Comparison of ENCODE assay signal across 26 cellular contexts in genomic region chr2:78676921-78677696, GRCh38.
DNase-seq lines count a peak whose midpoint lies in the region; ATAC-seq and TF ChIP-seq lines count a peak whose summit lies in the region.
"Had no signal": no experiment of that assay in that cellular context is flagged by ENCODE, and none has a peak within 500 bp of the region (broad histone marks: within the 10 kb centered on the region; RNA-seq: fewer than 3 reads in every experiment).

No MANE protein-coding gene starts in this region.

- no peaks in the 10 kb centered on the region for H4K20me1 ChIP-seq in KMS-11 (ENCODE audit: insufficient read depth)

- no peak overlapping the region for H3K23ac ChIP-seq in mesenchymal stem cell (ENCODE audit: low read length in 2 of 2)

- H2AFZ ChIP-seq in KMS-11 (ENCODE audit: low read depth) (peak overlapping the region; percentile 28; the same call in 1 of the 2 replicates), mesenchymal stem cell (ENCODE audit: low read depth, low read length) (no peak overlapping the region)

- H3K9ac ChIP-seq in KMS-11 = no peak overlapping the region
- H3K9ac ChIP-seq in mesenchymal stem cell (ENCODE audit: low read length) = no peak overlapping the region

- no peak overlapping the region for H3K4ac ChIP-seq in mesenchymal stem cell (ENCODE audit: low read depth in 1 of 2, low read length in 2 of 2)

- H3K27me3 ChIP-seq in KMS-11 (ENCODE audit: insufficient read depth, low read depth) (no peaks in the 10 kb centered on the region), mesenchymal stem cell (ENCODE audit: control insufficient read depth in 1 of 2, insufficient read depth in 1 of 2, low read length in 2 of 2) (no peaks in the 10 kb centered on the region)
- H3K27me3 ChIP-seq: left lung, upper lobe of left lung had no signal

- H2AK5ac ChIP-seq in mesenchymal stem cell (ENCODE audit: low read length, severe bottlenecking) = no peak overlapping the region

- no peak for TF ChIP-seq CTCF in KMS-11 (conservative IDR thresholded peaks at IDR 0.05; ENCODE audit: low read depth, low read length)

- no peak for ATAC-seq in HG03196 (IDR thresholded peaks at IDR 0.05; ENCODE audit: unreplicated experiment)
- ATAC-seq: activated CD8-positive, alpha-beta T cell treated with anti-CD3 and anti-CD28 coated beads for 36 hours; activated naive CD4-positive, alpha-beta T cell treated with anti-CD3 and anti-CD28 coated beads, Interleukin-2, amount 50 U/mL, for 72 hours; activated T-cell treated with anti-CD3 and anti-CD28 coated beads, Interleukin-2, amount 50 U/mL, for 4 hours; HCT116; left lung; psoas muscle; stimulated activated naive CD8-positive, alpha-beta T cell treated with anti-CD3 and anti-CD28 coated beads, Interleukin-15, amount 100 ng/mL, for 72 hours had no signal

- H4K8ac ChIP-seq in mesenchymal stem cell (ENCODE audit: low read length) = peak overlapping the region; percentile 35

- no peak overlapping the region for H3K4me3 ChIP-seq in KMS-11 (IDR thresholded peaks at IDR 0.05; ENCODE audit: insufficient read depth, low read depth, low read length)
- H3K4me3 ChIP-seq in mesenchymal stem cell (ENCODE audit: insufficient read depth in 1 of 2, low read depth in 1 of 2, low read length in 2 of 2) = no peak overlapping the region
- H3K4me3 ChIP-seq: left lung, psoas muscle, upper lobe of left lung had no signal

- H3K18ac ChIP-seq in mesenchymal stem cell (ENCODE audit: low read depth in 1 of 2, low read length in 2 of 2) = no peak overlapping the region

- no peaks in the 10 kb centered on the region for H3K9me3 ChIP-seq in mesenchymal stem cell (ENCODE audit: control insufficient read depth, low read length)
- H3K9me3 ChIP-seq: psoas muscle, upper lobe of left lung had no signal

- DNase-seq in NCI-H748 (lab: John Stamatoyannopoulos, UW; ENCODE audit: unreplicated experiment) (peak; percentile 14), NCI-H748 treated with DMSO at 0.1 percent for 48 hours (lab: John Stamatoyannopoulos, UW) (no peak), OCI-M1 (lab: John Stamatoyannopoulos, UW) (peak; percentile 42), mesenchymal stem cell (no peak), cortex of kidney (lab: John Stamatoyannopoulos, UW) (no peak), NCI-H1694 treated with DMSO at 0.1 percent for 48 hours (lab: John Stamatoyannopoulos, UW) (no peak)
- DNase-seq: activated B cell treated with CpG ODN at 0.5 μM for 24 hours; activated CD8-positive, alpha-beta T cell treated with anti-CD3 and anti-CD28 coated beads for 36 hours; activated T-cell treated with anti-CD3 and anti-CD28 coated beads, Interleukin-2, amount 50 U/mL, for 4 hours; cerebellar nuclear complex; effector CD8-positive, alpha-beta T cell; IMR-90; NCI-H1105; NCI-H2171; NCI-H69; psoas muscle; small intestine; stimulated activated CD4-positive, alpha-beta T cell treated with anti-CD3 and anti-CD28 coated beads, Interleukin-2, amount 100 ng/mL, for 48 hours; stimulated activated naive CD8-positive, alpha-beta T cell treated with anti-CD3 and anti-CD28 coated beads, Interleukin-15, amount 100 ng/mL, for 72 hours; T-helper 2 cell had no signal

- no peaks in the 10 kb centered on the region for H3K79me2 ChIP-seq in KMS-11 (ENCODE audit: insufficient read depth, low read depth)

- no peak overlapping the region for H2BK120ac ChIP-seq in mesenchymal stem cell (ENCODE audit: low read depth, low read length)

- H3K27ac ChIP-seq in KMS-11 (no peak overlapping the region), mesenchymal stem cell (ENCODE audit: low read length, poor library complexity, severe bottlenecking) (no peak overlapping the region)
- H3K27ac ChIP-seq: left lung, psoas muscle, upper lobe of left lung had no signal

- H3K14ac ChIP-seq in mesenchymal stem cell (ENCODE audit: low read length in 2 of 2) = no peak overlapping the region

- H3K4me2 ChIP-seq in KMS-11 = no peak overlapping the region
- no peak overlapping the region for H3K4me2 ChIP-seq in mesenchymal stem cell (ENCODE audit: low read length, poor library complexity, severe bottlenecking)

- no peaks in the 10 kb centered on the region for H3K36me3 ChIP-seq in KMS-11 (ENCODE audit: insufficient read depth)
- H3K36me3 ChIP-seq in mesenchymal stem cell (ENCODE audit: control insufficient read depth in 1 of 2, insufficient read depth in 2 of 2, low read depth in 1 of 2, low read length in 2 of 2) = no peaks in the 10 kb centered on the region
- H3K36me3 ChIP-seq: left lung, upper lobe of left lung had no signal

- 99% methylated on average over 4 of the region's 4 CpGs for WGBS in mesenchymal stem cell

- no peak overlapping the region for H2BK5ac ChIP-seq in mesenchymal stem cell (ENCODE audit: low read depth, low read length, poor library complexity, severe bottlenecking)

- H3K79me1 ChIP-seq in mesenchymal stem cell (replicated peaks; ENCODE audit: low read length, poor library complexity, severe bottlenecking) = no peaks in the 10 kb centered on the region

- H2BK12ac ChIP-seq in mesenchymal stem cell (ENCODE audit: low read length in 2 of 2) = no peak overlapping the region

- H2BK15ac ChIP-seq in mesenchymal stem cell (ENCODE audit: low read depth, poor library complexity, severe bottlenecking) = no peak overlapping the region

- H3K4me1 ChIP-seq in KMS-11 (ENCODE audit: low read depth, poor library complexity, severe bottlenecking) (no peaks in the 10 kb centered on the region), mesenchymal stem cell (ENCODE audit: control insufficient read depth, insufficient read depth, low read depth, low read length) (no peaks in the 10 kb centered on the region)
- H3K4me1 ChIP-seq: left lung, psoas muscle, upper lobe of left lung had no signal

- no peak overlapping the region for H4K91ac ChIP-seq in mesenchymal stem cell (ENCODE audit: low read length)

Comparison
In these comparisons a context has a peak if more than half of its experiments do, and no peak if none do; other contexts are left out.
1. DNase-seq: peak in NCI-H748 (single experiment) and OCI-M1 (single experiment); none in NCI-H748 treated with DMSO at 0.1 percent for 48 hours (single experiment), mesenchymal stem cell (single experiment), cortex of kidney (single experiment) and NCI-H1694 treated with DMSO at 0.1 percent for 48 hours (single experiment).